In the genomic region with DNA sequence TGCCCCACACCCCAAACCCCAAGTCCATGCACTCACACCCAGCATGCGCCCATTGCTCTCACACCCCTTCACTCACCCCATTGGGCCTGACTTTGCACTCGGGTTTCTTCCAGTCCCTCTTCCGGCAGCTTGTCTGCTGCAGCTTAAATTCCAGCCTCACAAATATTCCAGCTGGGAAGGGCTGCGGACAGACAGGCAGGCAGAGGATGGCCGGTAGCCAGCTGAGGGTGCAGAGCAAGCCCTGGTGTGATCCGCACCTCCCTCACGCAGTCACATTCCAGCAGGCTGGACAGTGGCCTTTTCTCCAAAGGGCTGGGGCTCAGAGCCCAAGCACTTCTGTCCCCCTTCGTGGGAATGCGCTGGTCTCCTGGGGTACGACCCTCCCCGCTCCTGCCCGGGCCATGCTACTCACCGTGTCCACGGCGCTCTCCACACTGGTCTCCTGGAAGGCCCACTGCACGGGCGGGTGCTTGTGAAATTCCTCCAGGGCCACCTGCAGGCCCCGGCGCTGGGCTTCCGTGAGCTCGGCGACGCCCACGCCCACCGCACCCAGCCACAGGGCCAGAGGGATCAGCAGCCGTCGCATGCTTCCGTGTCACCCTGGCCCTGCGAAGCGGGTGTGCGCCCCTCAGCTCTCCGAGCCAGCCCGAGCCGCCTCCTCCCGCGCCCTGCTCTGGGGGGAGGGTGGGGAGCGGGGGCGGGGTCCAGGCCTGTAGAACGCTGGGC, we compare ENCODE assay signal across 9 cellular contexts. TPM values are rescaled to one million over a fixed set of nuclear protein-coding genes. Genes with fewer than 3 reads are reported as not detected.
DNase-seq lines count a peak whose midpoint lies in the region; ATAC-seq and TF ChIP-seq lines count a peak whose summit lies in the region.
"Had no signal": no experiment of that assay in that cellular context is flagged by ENCODE, and none has a peak within 500 bp of the region (broad histone marks: within the 10 kb centered on the region; RNA-seq: fewer than 3 reads in every experiment).

No MANE protein-coding gene starts in this region.

- H3K4me1 Mint-ChIP-seq in HFFc6 (ENCODE audit: low read depth): peaks cover 7% of the 10 kb centered on the region; the same call in 1 of the 2 replicates

- H3K36me3 ChIP-seq in duodenal mucosa (ENCODE audit: control insufficient read depth in 1 of 2, insufficient read depth in 2 of 2, low read length in 2 of 2): peaks cover 0 to 5% of the 10 kb centered on the region in 2 donors
- H3K36me3 ChIP-seq in lower lobe of right lung: peaks cover 15% of the 10 kb centered on the region
- peaks cover 0 to 18% (median 7%) of the 10 kb centered on the region in 5 donors for H3K36me3 ChIP-seq in subcutaneous abdominal adipose tissue (ENCODE audit: control insufficient read depth in 5 of 5, insufficient read depth in 5 of 5, low read length in 5 of 5)

- H3K4me1 ChIP-seq in duodenal mucosa (ENCODE audit: control insufficient read depth in 1 of 2, insufficient read depth in 2 of 2, low read length in 2 of 2) (peaks cover 15 to 22% of the 10 kb centered on the region in 2 donors), lower lobe of right lung (peaks cover 30% of the 10 kb centered on the region), subcutaneous abdominal adipose tissue (ENCODE audit: control insufficient read depth in 5 of 5, insufficient read depth in 5 of 5, low read length in 5 of 5) (peaks cover 5 to 68% (median 55%) of the 10 kb centered on the region in 5 donors)

- H3K36me3 Mint-ChIP-seq in HFFc6 (ENCODE audit: low read depth): no peaks in the 10 kb centered on the region

- peak overlapping the region; percentile 50 to 67 for H3K4me3 ChIP-seq in duodenal mucosa (ENCODE audit: low read depth in 1 of 2, low read length in 2 of 2)
- H3K4me3 ChIP-seq in lower lobe of right lung: peak overlapping the region; percentile 62
- H3K4me3 ChIP-seq in subcutaneous abdominal adipose tissue (ENCODE audit: low read depth in 1 of 5, low read length in 5 of 5): peak overlapping the region; percentile 62 to 83 (median 72)

- H3K27me3 ChIP-seq in duodenal mucosa (ENCODE audit: control insufficient read depth in 1 of 2, insufficient read depth in 2 of 2, low read length in 2 of 2) (peaks cover 5% of the 10 kb centered on the region in 2 donors), lower lobe of right lung (ENCODE audit: low read depth) (peaks cover 26% of the 10 kb centered on the region), subcutaneous abdominal adipose tissue (ENCODE audit: control insufficient read depth in 5 of 5, insufficient read depth in 4 of 5, low read length in 5 of 5) (peaks cover 0 to 19% (median 9%) of the 10 kb centered on the region in 5 donors)

- H3K4me3 Mint-ChIP-seq in HFFc6: no peak overlapping the region

- intact Hi-C loops in lower lobe of right lung (cut with DNase I): no loop called here

- H3K27ac Mint-ChIP-seq in HFFc6: no peak overlapping the region

- H3K9me3 ChIP-seq in duodenal mucosa (ENCODE audit: control insufficient read depth in 1 of 2, low read length in 2 of 2) (no peaks in the 10 kb centered on the region), lower lobe of right lung (no peaks in the 10 kb centered on the region), subcutaneous abdominal adipose tissue (ENCODE audit: control insufficient read depth in 5 of 5, low read length in 5 of 5) (peaks cover 0 to 8% (median 0%) of the 10 kb centered on the region in 5 donors)

- H3K9me3 Mint-ChIP-seq in HFFc6: no peaks in the 10 kb centered on the region

- peaks cover 28% of the 10 kb centered on the region for H3K27me3 Mint-ChIP-seq in HFFc6 (ENCODE audit: insufficient read depth)

- TF ChIP-seq CTCF in lower lobe of right lung (IDR thresholded peaks at IDR 0.05) (no peak), HFFc6 (IDR thresholded peaks at IDR 0.05) (no peak)

- DNase-seq in HT-29 (ENCODE audit: low spot score) (peak; percentile 73), lower lobe of right lung (peak; percentile 66), NCI-H526 treated with DMSO at 0.1 percent for 48 hours (lab: John Stamatoyannopoulos, UW) (no peak), HFFc6 (no peak)
- DNase-seq in stimulated activated CD4-positive, alpha-beta T cell treated with anti-CD3 and anti-CD28 coated beads, Interleukin-4, amount 100 ng/mL, for 4 hours: no peak
- DNase-seq: NCI-H1105 treated with DMSO at 0.1 percent for 48 hours had no signal

- ATAC-seq in lower lobe of right lung (peak; percentile 66 to 69), GM21360 (IDR thresholded peaks at IDR 0.05; ENCODE audit: unreplicated experiment) (no peak)

- peak overlapping the region in 1 of 2 donors; percentile 12 for H3K9ac ChIP-seq in duodenal mucosa (ENCODE audit: low read depth in 1 of 2, low read length in 2 of 2)
- peak overlapping the region in 2 of 5 donors; percentile 26 to 93 for H3K9ac ChIP-seq in subcutaneous abdominal adipose tissue (ENCODE audit: low read length in 5 of 5)

- H3K27ac ChIP-seq in duodenal mucosa (ENCODE audit: low read depth, low read length) (peak overlapping the region; percentile 17), lower lobe of right lung (peak overlapping the region; percentile 78), subcutaneous abdominal adipose tissue (ENCODE audit: low read depth, low read length) (peak overlapping the region; percentile 91)

RNA-seq across cellular contexts. Expression of gene RARRES2, which starts 1.2 kb away (rescaled TPM):
- total RNA-seq in HT-29 (2014; rRNA removed; shearing (Covaris generic)): 10.5 and 12.6 TPM in 2 replicates
- 144 TPM for total RNA-seq in lower lobe of right lung
- under 1 TPM in 2 of 6 experiments, not detected in 4; 0.28 to 0.39 TPM for total RNA-seq in HFFc6 (2021; fragmentation: NEBNext Ultra II Directional; extraction: Animal tissue kit (Norgen Biotek cat#: 25700))

RNA-seq across cellular contexts. Expression of gene ACTR3C, which starts 16.8 kb away (rescaled TPM):
- 37.7 and 45.9 TPM in 2 replicates for total RNA-seq in HT-29 (2014; rRNA removed; shearing (Covaris generic))
- total RNA-seq in lower lobe of right lung: 18.6 TPM
- not detected for total RNA-seq in HFFc6 (2021; fragmentation: NEBNext Ultra II Directional; extraction: Animal tissue kit (Norgen Biotek cat#: 25700))

RNA-seq across cellular contexts. Expression of gene LRRC61, which starts 17.0 kb away (rescaled TPM):
- 74.3 and 76.1 TPM in 2 replicates for total RNA-seq in HT-29 (2014; rRNA removed; shearing (Covaris generic))
- 16.2 TPM for total RNA-seq in lower lobe of right lung
- not detected for total RNA-seq in HFFc6 (2021; fragmentation: NEBNext Ultra II Directional; extraction: Animal tissue kit (Norgen Biotek cat#: 25700))

RNA-seq across cellular contexts. Expression of gene REPIN1, which starts 28.4 kb away (rescaled TPM):
- total RNA-seq in HT-29 (2014; rRNA removed; shearing (Covaris generic)): 420 and 443 TPM in 2 replicates
- 86.0 TPM for total RNA-seq in lower lobe of right lung
- 10 to 100 TPM; 68.8 to 78.3 (median 75.5) TPM for total RNA-seq in HFFc6 (2021; fragmentation: NEBNext Ultra II Directional; extraction: Animal tissue kit (Norgen Biotek cat#: 25700))

RNA-seq across cellular contexts. Expression of gene ZNF775, which starts 38.9 kb away (rescaled TPM):
- 9.9 and 10.7 TPM in 2 replicates for total RNA-seq in HT-29 (2014; rRNA removed; shearing (Covaris generic))
- 4.5 TPM for total RNA-seq in lower lobe of right lung
- total RNA-seq in HFFc6 (2021; fragmentation: NEBNext Ultra II Directional; extraction: Animal tissue kit (Norgen Biotek cat#: 25700)): 1 to 10 TPM; 2.7 to 3.8 (median 2.9) TPM

Comparison
In these comparisons a context has a peak if more than half of its experiments do, and no peak if none do; other contexts are left out.
1. DNase-seq: peak in HT-29 (single experiment) and lower lobe of right lung (single experiment); none in NCI-H526 treated with DMSO at 0.1 percent for 48 hours (single experiment), HFFc6 (single experiment) and stimulated activated CD4-positive, alpha-beta T cell treated with anti-CD3 and anti-CD28 coated beads, Interleukin-4, amount 100 ng/mL, for 4 hours (0 of 2).
2. H3K27ac ChIP-seq: peak in every context shown above with its lines; median percentile 91 in subcutaneous abdominal adipose tissue; 78 in lower lobe of right lung; 17 in duodenal mucosa.
3. RNA of gene RARRES2, which starts 1.2 kb away (total RNA-seq): 144 TPM in lower lobe of right lung (single experiment); 10.5 to 12.6 TPM in HT-29 and 0.28 to 0.39 TPM in HFFc6; every median in the first group is over 10 times any median in the second.
4. RNA of gene ACTR3C, which starts 16.8 kb away (total RNA-seq): 37.7 to 45.9 TPM in HT-29 and 18.6 TPM in lower lobe of right lung (single experiment); not detected in HFFc6; every median in the first group is over 10 times any median in the second.
5. RNA of gene LRRC61, which starts 17.0 kb away (total RNA-seq): 74.3 to 76.1 TPM in HT-29 and 16.2 TPM in lower lobe of right lung (single experiment); not detected in HFFc6; every median in the first group is over 10 times any median in the second.
6. Peak in every context shown above with its lines, with median percentiles within 50 percentile points of each other: H3K4me3 ChIP-seq.